In genomic region chr1:4702927-4703326, GRCh38 we compare ENCODE assay signal across 25 cellular contexts. TPM values are rescaled to one million over a fixed set of nuclear protein-coding genes. Genes with fewer than 3 reads are reported as not detected.
DNase-seq lines count a peak whose midpoint lies in the region; ATAC-seq and TF ChIP-seq lines count a peak whose summit lies in the region.
"Had no signal": no experiment of that assay in that cellular context is flagged by ENCODE, and none has a peak within 500 bp of the region (broad histone marks: within the 10 kb centered on the region; RNA-seq: fewer than 3 reads in every experiment).

No MANE protein-coding gene starts in this region.

- H3K4me1 ChIP-seq in foreskin keratinocyte (peaks cover 20% of the 10 kb centered on the region), Karpas-422 (ENCODE audit: low read length) (no peaks in the 10 kb centered on the region; the same call in 1 of the 2 replicates), right atrium auricular region (no peaks in the 10 kb centered on the region)
- H3K4me1 ChIP-seq: parathyroid adenoma, sigmoid colon had no signal

- POLR2A ChIA-PET in AG04449 (lab: Yijun Ruan, JAX), result no interaction called here

- TF ChIP-seq CTCF in AG04449 (IDR thresholded peaks at IDR 0.05; ENCODE audit: insufficient read depth, low read length, missing control alignments) (no peak), foreskin keratinocyte (conservative IDR thresholded peaks at IDR 0.05) (no peak), right atrium auricular region (IDR thresholded peaks at IDR 0.05) (no peak)

- H3K4me3 ChIP-seq in AG04449 (ENCODE audit: low read depth, low read length), result no peak overlapping the region
- H3K4me3 ChIP-seq in Karpas-422 (ENCODE audit: low read length), result no peak overlapping the region
- H3K4me3 ChIP-seq in right atrium auricular region, result no peak overlapping the region
- H3K4me3 ChIP-seq: cardiac muscle cell, esophagus squamous epithelium, PC-9, sigmoid colon, thoracic aorta had no signal

- H3K79me2 ChIP-seq in Karpas-422 (ENCODE audit: low read length), result no peaks in the 10 kb centered on the region
- H3K79me2 ChIP-seq: parathyroid adenoma had no signal

- no peak overlapping the region for H3K4me2 ChIP-seq in Karpas-422 (ENCODE audit: low read depth, low read length, poor library complexity, severe bottlenecking)
- H3K4me2 ChIP-seq: PC-9 had no signal

- ATAC-seq in foreskin keratinocyte (peak; percentile 93), left lobe of liver (no peak), GM18868 (IDR thresholded peaks at IDR 0.05; ENCODE audit: unreplicated experiment) (no peak)
- ATAC-seq: naive thymus-derived CD4-positive, alpha-beta T cell; stimulated activated memory B cell treated with anti-CD40 and anti-IgM and Interleukin-4, amounts not matched to agents 10 μg/mL and 1 μg/mL and 100 μg/mL, for 72 hours had no signal

- no peaks in the 10 kb centered on the region for H4K20me1 ChIP-seq in Karpas-422 (ENCODE audit: insufficient read depth, low read depth, low read length)

- no peaks in the 10 kb centered on the region for H3K9me2 ChIP-seq in Karpas-422 (replicated peaks; ENCODE audit: insufficient read depth, low read length)

- peak overlapping the region; percentile 30 for H3K27ac ChIP-seq in angular gyrus (ENCODE audit: low read depth, low read length)
- H3K27ac ChIP-seq in foreskin keratinocyte, result peak overlapping the region; percentile 98
- H3K27ac ChIP-seq in Karpas-422 (ENCODE audit: low read length), result no peak overlapping the region
- no peak overlapping the region for H3K27ac ChIP-seq in right atrium auricular region
- H3K27ac ChIP-seq: cardiac muscle cell, esophagus squamous epithelium, parathyroid adenoma, PC-9, sigmoid colon, thoracic aorta had no signal

- H2AFZ ChIP-seq in Karpas-422 (ENCODE audit: low read length), result no peak overlapping the region
- H2AFZ ChIP-seq: parathyroid adenoma, PC-9 had no signal

- peak; percentile 9 for DNase-seq in AG04449 (ENCODE audit: low read depth, low spot score)
- DNase-seq in H4 (ENCODE audit: low spot score), result peak; percentile 73
- peak; percentile 97 to 99 for DNase-seq in foreskin keratinocyte
- no peak for DNase-seq in left lobe of liver (ENCODE audit: low spot score)
- DNase-seq in Karpas-422, result no peak
- no peak for DNase-seq in right atrium auricular region (ENCODE audit: low spot score)
- DNase-seq: CD4-positive, alpha-beta T cell; DMS53; esophagus squamous epithelium; immature natural killer cell; naive thymus-derived CD4-positive, alpha-beta T cell; NCI-H1417; NCI-H2171; PC-9; sigmoid colon; T1000 had no signal

- H3K27me3 ChIP-seq in foreskin keratinocyte (no peaks in the 10 kb centered on the region), Karpas-422 (ENCODE audit: low read length) (no peaks in the 10 kb centered on the region), right atrium auricular region (no peaks in the 10 kb centered on the region)

- H3K9ac ChIP-seq in Karpas-422 (ENCODE audit: low read length), result no peak overlapping the region
- H3K9ac ChIP-seq: parathyroid adenoma had no signal

- H3K36me3 ChIP-seq in Karpas-422 (ENCODE audit: insufficient read depth, low read length) (no peaks in the 10 kb centered on the region), right atrium auricular region (no peaks in the 10 kb centered on the region)
- H3K36me3 ChIP-seq: cardiac muscle cell, esophagus squamous epithelium, sigmoid colon, thoracic aorta had no signal

- CTCF ChIA-PET in AG04449 (lab: Yijun Ruan, JAX), result no interaction called here

- H3K9me3 ChIP-seq in Karpas-422 (ENCODE audit: low read length), result no peaks in the 10 kb centered on the region
- H3K9me3 ChIP-seq in right atrium auricular region, result no peaks in the 10 kb centered on the region
- H3K9me3 ChIP-seq: esophagus squamous epithelium, sigmoid colon, thoracic aorta had no signal

RNA-seq across cellular contexts. Expression of gene AJAP1, which starts 48.5 kb away (rescaled TPM):
- total RNA-seq in H4 (2014; rRNA removed; shearing (Covaris generic)), result 3.6 and 6.1 TPM in 2 replicates
- total RNA-seq in foreskin keratinocyte, result 13.0 and 13.4 TPM in 2 replicates
- polyA plus RNA-seq in foreskin keratinocyte, result 6.4 and 7.9 TPM in 2 replicates
- 0.63 TPM for total RNA-seq in left lobe of liver
- total RNA-seq in Karpas-422 (2014; rRNA removed; shearing (Covaris generic); ENCODE audit: low replicate concordance), result not detected in 2 replicates
- under 1 TPM; 0.04 to 0.08 TPM for total RNA-seq in right atrium auricular region
- total RNA-seq: activated T-helper 2 cell treated with anti-CD3 and anti-CD28 coated beads, Interferon-gamma antibody, Interleukin-2, Interleukin-4, amounts not matched to agents 10 μg/mL and 5 μg/mL and 100 μg/mL, durations not matched to agents 14 hours and 24 hours and 36 hours; cardiac muscle cell; PC-9; SK-MEL-5 had no signal
- polyA plus RNA-seq: AG04450, cardiac muscle cell, immature natural killer cell had no signal

Comparison
In these comparisons a context has a peak if more than half of its experiments do, and no peak if none do; other contexts are left out.
1. DNase-seq: peak in AG04449 (single experiment), H4 (single experiment) and foreskin keratinocyte (2 of 2); none in left lobe of liver (single experiment), Karpas-422 (single experiment) and right atrium auricular region (single experiment).
2. H3K27ac ChIP-seq: peak in angular gyrus (single experiment) and foreskin keratinocyte (single experiment); none in Karpas-422 (single experiment) and right atrium auricular region (0 of 2).